In the genomic region with DNA sequence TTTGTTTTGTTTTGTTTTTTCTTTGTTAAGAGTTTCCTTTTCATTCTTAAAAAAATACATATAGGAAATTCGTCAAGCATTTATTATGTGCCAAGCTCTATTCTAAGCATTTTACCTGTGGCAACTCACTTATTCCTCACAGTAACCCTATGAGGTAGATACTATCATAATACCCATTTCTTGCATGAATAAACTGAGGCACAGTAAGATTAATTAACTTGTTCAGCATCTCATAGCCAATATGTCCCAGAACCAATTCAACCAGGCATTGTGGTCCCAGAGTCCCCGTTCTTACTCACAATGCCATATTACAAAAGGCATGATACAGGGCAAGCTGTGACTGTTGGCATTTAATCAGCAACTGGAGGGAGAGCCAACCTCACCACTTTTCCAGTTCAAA, we compare ENCODE assay signal across 33 cellular contexts.
"Had no signal": no experiment of that assay in that cellular context is flagged by ENCODE, and none has a peak within 500 bp of the region (broad histone marks: within the 10 kb centered on the region; RNA-seq: fewer than 3 reads in every experiment).

No MANE protein-coding gene starts in this region.

- H3K9me3 ChIP-seq: ascending aorta, MG63 had no signal

- H3K27ac ChIP-seq: ascending aorta, cardiac muscle cell, VCaP had no signal

- H3K27me3 ChIP-seq: ascending aorta, cardiac muscle cell, MG63 had no signal

- H3K4me3 Mint-ChIP-seq: activated CD4-positive, alpha-beta memory T cell treated with anti-CD3 and anti-CD28 coated beads, Interleukin-2, amount 10 ng/mL, durations not matched to agents 7 days and 5 days; activated CD8-positive, alpha-beta memory T cell treated with anti-CD3 and anti-CD28 coated beads, Interleukin-2, amount 10 ng/mL, durations not matched to agents 7 days and 5 days; activated naive CD8-positive, alpha-beta T cell treated with anti-CD3 and anti-CD28 coated beads for 36 hours; activated T-helper 17 cell treated with anti-CD3 and anti-CD28 coated beads, Interleukin-2, amount 50 U/mL, for 72 hours; T-cell had no signal

- H3K4me1 ChIP-seq: ascending aorta had no signal

- H3K27ac Mint-ChIP-seq: activated CD4-positive, alpha-beta memory T cell treated with anti-CD3 and anti-CD28 coated beads, Interleukin-2, amount 10 ng/mL, durations not matched to agents 7 days and 5 days; activated CD8-positive, alpha-beta memory T cell treated with anti-CD3 and anti-CD28 coated beads, Interleukin-2, amount 10 ng/mL, durations not matched to agents 7 days and 5 days; activated naive CD8-positive, alpha-beta T cell treated with anti-CD3 and anti-CD28 coated beads for 36 hours; activated T-helper 17 cell treated with anti-CD3 and anti-CD28 coated beads, Interleukin-2, amount 50 U/mL, for 72 hours; T-cell had no signal

- H3K27me3 Mint-ChIP-seq: activated CD4-positive, alpha-beta memory T cell treated with anti-CD3 and anti-CD28 coated beads, Interleukin-2, amount 10 ng/mL, durations not matched to agents 7 days and 5 days; activated CD8-positive, alpha-beta memory T cell treated with anti-CD3 and anti-CD28 coated beads, Interleukin-2, amount 10 ng/mL, durations not matched to agents 7 days and 5 days; activated naive CD8-positive, alpha-beta T cell treated with anti-CD3 and anti-CD28 coated beads for 36 hours; activated T-helper 17 cell treated with anti-CD3 and anti-CD28 coated beads, Interleukin-2, amount 50 U/mL, for 72 hours; T-cell had no signal

- DNase-seq: activated CD4-positive, alpha-beta memory T cell treated with anti-CD3 and anti-CD28 coated beads, Interleukin-2, amount 10 ng/mL, durations not matched to agents 7 days and 5 days; activated CD4-positive, alpha-beta T cell treated with anti-CD3 and anti-CD28 coated beads for 1 hour; activated CD4-positive, alpha-beta T cell treated with anti-CD3 and anti-CD28 coated beads for 48 hours; activated CD4-positive, CD25-positive, alpha-beta regulatory T cell; activated CD8-positive, alpha-beta memory T cell treated with anti-CD3 and anti-CD28 coated beads for 24 hours; activated CD8-positive, alpha-beta memory T cell treated with anti-CD3 and anti-CD28 coated beads, Interleukin-2, amount 10 ng/mL, durations not matched to agents 7 days and 5 days; activated CD8-positive, alpha-beta memory T cell treated with anti-CD3 and anti-CD28 coated beads, Interleukin-2, amount 50 U/mL, for 48 hours; activated effector memory CD4-positive, alpha-beta T cell treated with anti-CD3 and anti-CD28 coated beads, Interleukin-2, amount 50 U/mL, for 16 hours; activated naive CD4-positive, alpha-beta T cell; activated naive CD4-positive, alpha-beta T cell treated with anti-CD3 and anti-CD28 coated beads, Interleukin-2, amount 50 U/mL, for 16 hours; activated naive CD8-positive, alpha-beta T cell treated with anti-CD3 and anti-CD28 coated beads for 36 hours; activated T-cell treated with anti-CD3 and anti-CD28 coated beads, Interleukin-2, amount 50 U/mL, for 48 hours; amniotic stem cell; Kasumi-1; KG1; MG63; NCI-H1048; NCI-H1105 treated with DMSO at 0.1 percent for 48 hours; NCI-H1436; NCI-H1694; NCI-H2029; NCI-H345; NCI-H524 treated with DMSO at 0.1 percent for 48 hours; SHP77; T-cell; T-helper 2 cell; T-helper 9 cell had no signal

- H3K9me3 Mint-ChIP-seq: activated CD4-positive, alpha-beta memory T cell treated with anti-CD3 and anti-CD28 coated beads, Interleukin-2, amount 10 ng/mL, durations not matched to agents 7 days and 5 days; activated naive CD8-positive, alpha-beta T cell treated with anti-CD3 and anti-CD28 coated beads for 36 hours; activated T-helper 17 cell treated with anti-CD3 and anti-CD28 coated beads, Interleukin-2, amount 50 U/mL, for 72 hours; T-cell had no signal

- H3K36me3 ChIP-seq: cardiac muscle cell had no signal

- H3K4me3 ChIP-seq: ascending aorta, cardiac muscle cell, MG63 had no signal

- H3K4me1 Mint-ChIP-seq: activated CD4-positive, alpha-beta memory T cell treated with anti-CD3 and anti-CD28 coated beads, Interleukin-2, amount 10 ng/mL, durations not matched to agents 7 days and 5 days; activated CD8-positive, alpha-beta memory T cell treated with anti-CD3 and anti-CD28 coated beads, Interleukin-2, amount 10 ng/mL, durations not matched to agents 7 days and 5 days; activated T-helper 17 cell treated with anti-CD3 and anti-CD28 coated beads, Interleukin-2, amount 50 U/mL, for 72 hours had no signal

- ATAC-seq: activated CD8-positive, alpha-beta memory T cell treated with anti-CD3 and anti-CD28 coated beads, Interleukin-2, amount 10 ng/mL, durations not matched to agents 7 days and 5 days; activated T-helper 17 cell treated with anti-CD3 and anti-CD28 coated beads, Interleukin-2, amount 50 U/mL, for 72 hours; Panc1; SK-N-SH treated with all-trans-retinoic acid at 6 μM for 48 hours; T-cell had no signal
